18 cellular contexts compared by ENCODE assay signal in genomic region chr19:36051637-36052036, GRCh38. TPM values are rescaled to one million over a fixed set of nuclear protein-coding genes. Genes with fewer than 3 reads are reported as not detected.
DNase-seq lines count a peak whose midpoint lies in the region; ATAC-seq and TF ChIP-seq lines count a peak whose summit lies in the region.
"Had no signal": no experiment of that assay in that cellular context is flagged by ENCODE, and none has a peak within 500 bp of the region (broad histone marks: within the 10 kb centered on the region; RNA-seq: fewer than 3 reads in every experiment).

No MANE protein-coding gene starts in this region.

- WGBS in esophagus squamous epithelium, 2 donors = 96 to 98% methylated on average over 4 of the region's 4 CpGs

- H3K27ac Mint-ChIP-seq in CD8-positive, alpha-beta T cell = peak overlapping the region; percentile 49
- H3K27ac Mint-ChIP-seq: HFFc6 had no signal

- no peak for TF ChIP-seq POLR2A in esophagus squamous epithelium (IDR thresholded peaks at IDR 0.05)

- no peaks in the 10 kb centered on the region for H3K9me3 ChIP-seq in CD8-positive, alpha-beta T cell (ENCODE audit: low read length)
- no peaks in the 10 kb centered on the region for H3K9me3 ChIP-seq in esophagus squamous epithelium
- H3K9me3 ChIP-seq: BLaER1 treated with 17β-estradiol and CSF1 and Interleukin-3, amounts not matched to agents 10 nM and 100 nM; body of pancreas; left ventricle myocardium inferior had no signal

- H3K4me3 ChIP-seq in CD8-positive, alpha-beta T cell (ENCODE audit: low read depth, low read length) = no peak overlapping the region
- H3K4me3 ChIP-seq in esophagus squamous epithelium = no peak overlapping the region
- H3K4me3 ChIP-seq: BLaER1 treated with 17β-estradiol and CSF1 and Interleukin-3, amounts not matched to agents 10 nM and 100 nM; body of pancreas; left ventricle myocardium inferior had no signal

- no peaks in the 10 kb centered on the region for H3K36me3 ChIP-seq in CD8-positive, alpha-beta T cell (ENCODE audit: insufficient read depth, low read length)
- H3K36me3 ChIP-seq in esophagus squamous epithelium = no peaks in the 10 kb centered on the region
- H3K36me3 ChIP-seq: left ventricle myocardium inferior had no signal

- DNase-seq in DMS53 (lab: John Stamatoyannopoulos, UW) (peak; percentile 56), DMS53 treated with DMSO at 0.1 percent for 48 hours (lab: John Stamatoyannopoulos, UW; ENCODE audit: unreplicated experiment) (no peak), NCI-H69 (lab: John Stamatoyannopoulos, UW) (peak; percentile 60), islet precursor cell (peak; percentile 63), esophagus squamous epithelium (lab: John Stamatoyannopoulos, UW) (no peak), nucleus accumbens (lab: John Stamatoyannopoulos, UW) (no peak)
- DNase-seq in CD8-positive, alpha-beta T cell = no peak
- DNase-seq: activated CD4-positive, alpha-beta T cell treated with anti-CD3 and anti-CD28 coated beads, Interleukin-2, amount 50 U/mL, for 4 hours; body of pancreas; HFFc6; KG1; left ventricle myocardium inferior; NCI-H1105; NK-92 treated with Interleukin-12 subunit alpha and Interleukin-12 subunit beta, amount 100 ng/mL, for 24 hours; SHP77 treated with DMSO at 0.1 percent for 48 hours had no signal

- no peaks in the 10 kb centered on the region for H3K27me3 Mint-ChIP-seq in CD8-positive, alpha-beta T cell (ENCODE audit: low read depth)
- H3K27me3 Mint-ChIP-seq: activated T-helper 17 cell treated with anti-CD3 and anti-CD28 coated beads, Interleukin-2, amount 50 U/mL, for 72 hours had no signal

- H3K4me3 Mint-ChIP-seq in CD8-positive, alpha-beta T cell = no peak overlapping the region
- H3K4me3 Mint-ChIP-seq: HFFc6 had no signal

- peaks cover 27% of the 10 kb centered on the region for H3K4me1 Mint-ChIP-seq in CD8-positive, alpha-beta T cell (ENCODE audit: low read depth)

- peaks cover 17% of the 10 kb centered on the region for H3K4me1 ChIP-seq in CD8-positive, alpha-beta T cell (ENCODE audit: insufficient read depth, low read length)
- H3K4me1 ChIP-seq in esophagus squamous epithelium = peaks cover 12 to 30% (median 18%) of the 10 kb centered on the region in 3 donors

- H3K36me3 Mint-ChIP-seq in CD8-positive, alpha-beta T cell = peaks cover 12% of the 10 kb centered on the region

- H3K27ac ChIP-seq in CD8-positive, alpha-beta T cell (ENCODE audit: low read depth, low read length) = no peak overlapping the region
- peak overlapping the region in 2 of 4 donors; percentile 26 to 28 for H3K27ac ChIP-seq in esophagus squamous epithelium
- H3K27ac ChIP-seq: BLaER1 treated with 17β-estradiol and CSF1 and Interleukin-3, amounts not matched to agents 10 nM and 100 nM; body of pancreas; left ventricle myocardium inferior had no signal

- POLR2A ChIA-PET in CD8-positive, alpha-beta T cell (lab: Charles Lee) = no interaction called here

- H3K27me3 ChIP-seq in CD8-positive, alpha-beta T cell (ENCODE audit: insufficient read depth, low read length) = no peaks in the 10 kb centered on the region
- H3K27me3 ChIP-seq in esophagus squamous epithelium = no peaks in the 10 kb centered on the region
- H3K27me3 ChIP-seq: BLaER1 treated with 17β-estradiol and CSF1 and Interleukin-3, amounts not matched to agents 10 nM and 100 nM; body of pancreas had no signal

- intact Hi-C loops in CD8-positive, alpha-beta T cell (cut with DNase I, micrococcal nuclease) = loop anchor here (5.0 to 10.0 kb wide), 3 partner anchors 94 to 1163 kb away; partner anchors contain the start of genes LIN37 (in 1 of the 2), PSENEN (in 1 of the 2), U2AF1L4 (in 1 of the 2) and ZNF383 (in 1 of the 2)
- intact Hi-C loops in esophagus squamous epithelium (cut with DNase I) = loop anchor here (10.0 kb wide), 1 partner anchor 63 kb away; the partner anchor contains the start of genes OVOL3, POLR2I and TBCB

- ATAC-seq in CD8-positive, alpha-beta T cell = no peak
- no peak for ATAC-seq in GM19397 (IDR thresholded peaks at IDR 0.05; ENCODE audit: unreplicated experiment)
- ATAC-seq: activated T-helper 17 cell treated with anti-CD3 and anti-CD28 coated beads, Interleukin-2, amount 50 U/mL, for 72 hours; body of pancreas had no signal

- no peak for TF ChIP-seq CTCF in CD8-positive, alpha-beta T cell (IDR thresholded peaks at IDR 0.05)
- TF ChIP-seq CTCF in esophagus squamous epithelium (IDR thresholded peaks at IDR 0.05) = no peak

- no peaks in the 10 kb centered on the region for H3K9me3 Mint-ChIP-seq in CD8-positive, alpha-beta T cell
- H3K9me3 Mint-ChIP-seq: activated T-helper 17 cell treated with anti-CD3 and anti-CD28 coated beads, Interleukin-2, amount 50 U/mL, for 72 hours; HFFc6 had no signal

- CTCF ChIA-PET in CD8-positive, alpha-beta T cell (lab: Charles Lee) = no interaction called here

RNA-seq across cellular contexts. Expression of gene THAP8, which starts 2.4 kb away (rescaled TPM):
- under 1 TPM; 0.31 to 0.57 TPM for total RNA-seq in CD8-positive, alpha-beta T cell
- total RNA-seq in esophagus squamous epithelium = 1 to 10 TPM; 2.8 to 4.8 (median 3.6) TPM

RNA-seq across cellular contexts. Expression of gene WDR62, which starts 3.1 kb away (rescaled TPM):
- total RNA-seq in CD8-positive, alpha-beta T cell = 1 to 10 TPM; 2.1 to 2.2 TPM
- 1 to 10 TPM; 1.1 to 4.8 (median 3.5) TPM for total RNA-seq in esophagus squamous epithelium

RNA-seq across cellular contexts. Expression of gene CLIP3, which starts 19.0 kb away (rescaled TPM):
- total RNA-seq in CD8-positive, alpha-beta T cell = under 1 TPM; 0.75 to 0.98 TPM
- total RNA-seq in esophagus squamous epithelium = 10 to 100 TPM in 1 of 4 donors, 1 to 10 TPM in 2, under 1 TPM in 1; 0.80 to 15.3 (median 2.7) TPM

RNA-seq across cellular contexts. Expression of gene ALKBH6, which starts 37.6 kb away (rescaled TPM):
- total RNA-seq in CD8-positive, alpha-beta T cell = 10 to 100 TPM; 28.8 to 34.1 TPM
- 10 to 100 TPM; 14.6 to 28.6 (median 18.8) TPM for total RNA-seq in esophagus squamous epithelium

RNA-seq across cellular contexts. Expression of gene SYNE4, which starts 43.0 kb away (rescaled TPM):
- total RNA-seq in CD8-positive, alpha-beta T cell = 1 to 10 TPM in 1 of 2 experiments, under 1 TPM in 1; 0.95 to 2.1 TPM
- total RNA-seq in esophagus squamous epithelium = under 1 TPM in 3 of 4 donors, not detected in 1; 0.26 to 0.95 (median 0.57) TPM

Comparison
In these comparisons a context has a peak if more than half of its experiments do, and no peak if none do; other contexts are left out.
1. DNase-seq: peak in DMS53 (single experiment), NCI-H69 (single experiment) and islet precursor cell (single experiment); none in DMS53 treated with DMSO at 0.1 percent for 48 hours (single experiment), CD8-positive, alpha-beta T cell (0 of 7), esophagus squamous epithelium (single experiment) and nucleus accumbens (0 of 56).